Comparison of ENCODE assay signal across 5 cellular contexts in genomic region chr21:44142470-44142869, GRCh38. TPM values are rescaled to one million over a fixed set of nuclear protein-coding genes. Genes with fewer than 3 reads are reported as not detected.
DNase-seq lines count a peak whose midpoint lies in the region; TF ChIP-seq lines count a peak whose summit lies in the region.
"Not testable (repeated sequence)": the region's sequence is repeated elsewhere in the genome, so short reads cannot be mapped to it uniquely, and the experiment has no call there.

No MANE protein-coding gene starts in this region.

- H3K27ac Mint-ChIP-seq in activated T-cell treated with anti-CD3 and anti-CD28 coated beads, Interleukin-2, amount 50 U/mL, for 24 hours; glutamatergic neuron (ENCODE audit: unreplicated experiment): not testable (repeated sequence)

- not testable (repeated sequence) for H3K36me3 Mint-ChIP-seq in activated T-cell treated with anti-CD3 and anti-CD28 coated beads, Interleukin-2, amount 50 U/mL, for 24 hours (ENCODE audit: low read depth); glutamatergic neuron (ENCODE audit: unreplicated experiment)

- H4K20me1 ChIP-seq in MM.1S (ENCODE audit: insufficient read depth, low read length), result not testable (repeated sequence)

- not testable (repeated sequence) for H3K4me1 Mint-ChIP-seq in activated T-cell treated with anti-CD3 and anti-CD28 coated beads, Interleukin-2, amount 50 U/mL, for 24 hours (ENCODE audit: low read depth); glutamatergic neuron (ENCODE audit: low read depth, unreplicated experiment)

- DNase-seq in MM.1S (peak; percentile 5), glutamatergic neuron (peak; percentile 10), retina (peak; percentile 1)
- DNase-seq in activated CD8-positive, alpha-beta memory T cell treated with anti-CD3 and anti-CD28 coated beads for 24 hours, result peak; percentile 59
- peak; percentile 38 for DNase-seq in activated T-cell treated with anti-CD3 and anti-CD28 coated beads, Interleukin-2, amount 50 U/mL, for 24 hours

- peak overlapping the region; percentile 35; the same call in 1 of the 2 replicates for H3K27ac ChIP-seq in MM.1S (ENCODE audit: low read length)

- H3F3A ChIP-seq in MM.1S (ENCODE audit: insufficient read depth, low read length), result not testable (repeated sequence)

- H3K9me3 ChIP-seq in MM.1S (replicated peaks; ENCODE audit: insufficient read depth, low read length), result not testable (repeated sequence)

- not testable (repeated sequence) for H3K4me3 ChIP-seq in MM.1S (ENCODE audit: low read length)

- H3K27me3 Mint-ChIP-seq in activated T-cell treated with anti-CD3 and anti-CD28 coated beads, Interleukin-2, amount 50 U/mL, for 24 hours; glutamatergic neuron (ENCODE audit: unreplicated experiment): not testable (repeated sequence)

- H3K9me2 ChIP-seq in MM.1S (replicated peaks; ENCODE audit: insufficient read depth, low read length), result not testable (repeated sequence)

- H3K9me3 Mint-ChIP-seq in activated T-cell treated with anti-CD3 and anti-CD28 coated beads, Interleukin-2, amount 50 U/mL, for 24 hours; glutamatergic neuron (ENCODE audit: unreplicated experiment): not testable (repeated sequence)

- TF ChIP-seq CTCF in MM.1S (IDR thresholded peaks at IDR 0.05; ENCODE audit: low read length); glutamatergic neuron (IDR thresholded peaks at IDR 0.05; ENCODE audit: partially characterized antibody, unreplicated experiment): not testable (repeated sequence)

- H3K4me2 ChIP-seq in MM.1S (ENCODE audit: low read depth, low read length), result not testable (repeated sequence)

- H2AFZ ChIP-seq in MM.1S (ENCODE audit: low read length), result not testable (repeated sequence)

- not testable (repeated sequence) for H3K9ac ChIP-seq in MM.1S (ENCODE audit: low read length)

- H3K4me3 Mint-ChIP-seq in activated T-cell treated with anti-CD3 and anti-CD28 coated beads, Interleukin-2, amount 50 U/mL, for 24 hours; glutamatergic neuron (ENCODE audit: unreplicated experiment): not testable (repeated sequence)

- H3K4me1 ChIP-seq in MM.1S (ENCODE audit: low read length), result not testable (repeated sequence)

- not testable (repeated sequence) for H3K79me2 ChIP-seq in MM.1S (ENCODE audit: low read length)

- not testable (repeated sequence) for H3K36me3 ChIP-seq in MM.1S (replicated peaks; ENCODE audit: insufficient read depth, low read length)

- not testable (repeated sequence) for H3K27me3 ChIP-seq in MM.1S (replicated peaks; ENCODE audit: insufficient read depth, low read length)

RNA-seq across cellular contexts. Expression of gene GATD3, which starts 9.0 kb away (rescaled TPM):
- 64.6 TPM for total RNA-seq in glutamatergic neuron (ENCODE audit: unreplicated experiment)

RNA-seq across cellular contexts. Expression of gene PWP2, which starts 35.3 kb away (rescaled TPM):
- total RNA-seq in glutamatergic neuron (ENCODE audit: unreplicated experiment), result 22.1 TPM

Comparison
In these comparisons a context has a peak if more than half of its experiments do, and no peak if none do; other contexts are left out.
1. DNase-seq: peak in every context shown above with its lines; median percentile 59 in activated CD8-positive, alpha-beta memory T cell treated with anti-CD3 and anti-CD28 coated beads for 24 hours; 38 in activated T-cell treated with anti-CD3 and anti-CD28 coated beads, Interleukin-2, amount 50 U/mL, for 24 hours; 10 in glutamatergic neuron; 5 in MM.1S; 1 in retina.